ENCODE assay signal across 1 cellular context in the genomic region with DNA sequence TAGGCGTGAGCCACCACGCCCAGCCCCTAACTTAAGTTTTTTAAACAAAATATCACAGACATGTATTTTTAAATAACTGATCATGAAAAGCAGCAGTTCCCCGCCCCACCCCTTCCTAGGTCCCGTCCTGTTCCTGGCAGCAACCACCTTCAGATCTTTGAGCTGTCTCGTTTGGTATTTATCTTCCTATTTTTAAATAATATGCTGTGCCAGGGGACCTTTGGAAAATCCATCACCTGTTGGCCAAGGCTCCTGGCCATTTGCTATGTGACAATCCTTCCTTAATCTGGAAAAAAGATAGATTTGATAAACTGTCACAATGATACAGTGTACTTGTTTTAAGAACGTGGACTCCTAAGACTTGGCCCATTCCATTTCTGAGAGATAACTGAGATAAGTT.
TF ChIP-seq lines count a peak whose summit lies in the region.

No MANE protein-coding gene starts in this region.

TF ChIP-seq in HepG2, 621 proteins besides CTCF, POLR2A, EP300 and RAD21:
- TF ChIP-seq ZNF646 (CRISPR knock-in tag; IDR thresholded peaks at IDR 0.05), result no peak
- no peak for TF ChIP-seq ELF4 (CRISPR knock-in tag; IDR thresholded peaks at IDR 0.05; ENCODE audit: borderline replicate concordance)
- TF ChIP-seq, protein P1, sequence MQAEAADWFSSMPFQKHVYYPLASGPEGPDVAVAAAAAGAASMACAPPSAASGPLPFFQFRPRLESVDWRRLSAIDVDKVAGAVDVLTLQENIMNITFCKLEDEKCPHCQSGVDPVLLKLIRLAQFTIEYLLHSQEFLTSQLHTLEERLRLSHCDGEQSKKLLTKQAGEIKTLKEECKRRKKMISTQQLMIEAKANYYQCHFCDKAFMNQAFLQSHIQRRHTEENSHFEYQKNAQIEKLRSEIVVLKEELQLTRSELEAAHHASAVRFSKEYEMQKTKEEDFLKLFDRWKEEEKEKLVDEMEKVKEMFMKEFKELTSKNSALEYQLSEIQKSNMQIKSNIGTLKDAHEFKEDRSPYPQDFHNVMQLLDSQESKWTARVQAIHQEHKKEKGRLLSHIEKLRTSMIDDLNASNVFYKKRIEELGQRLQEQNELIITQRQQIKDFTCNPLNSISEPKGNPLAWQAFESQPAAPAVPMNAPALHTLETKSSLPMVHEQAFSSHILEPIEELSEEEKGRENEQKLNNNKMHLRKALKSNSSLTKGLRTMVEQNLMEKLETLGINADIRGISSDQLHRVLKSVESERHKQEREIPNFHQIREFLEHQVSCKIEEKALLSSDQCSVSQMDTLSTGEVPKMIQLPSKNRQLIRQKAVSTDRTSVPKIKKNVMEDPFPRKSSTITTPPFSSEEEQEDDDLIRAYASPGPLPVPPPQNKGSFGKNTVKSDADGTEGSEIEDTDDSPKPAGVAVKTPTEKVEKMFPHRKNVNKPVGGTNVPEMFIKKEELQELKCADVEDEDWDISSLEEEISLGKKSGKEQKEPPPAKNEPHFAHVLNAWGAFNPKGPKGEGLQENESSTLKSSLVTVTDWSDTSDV (CRISPR knock-in tag; IDR thresholded peaks at IDR 0.05), result no peak
- TF ChIP-seq PHF5A (CRISPR knock-in tag; IDR thresholded peaks at IDR 0.05; ENCODE audit: low read depth, unreplicated experiment), result no peak
- TF ChIP-seq SKI (IDR thresholded peaks at IDR 0.05; ENCODE audit: partially characterized antibody), result no peak
- TF ChIP-seq ZBTB20 (CRISPR knock-in tag; IDR thresholded peaks at IDR 0.05; ENCODE audit: borderline replicate concordance, low read depth), result no peak
- TF ChIP-seq E2F2 (CRISPR knock-in tag; IDR thresholded peaks at IDR 0.05; ENCODE audit: borderline replicate concordance), result no peak
- TF ChIP-seq DNMT3B (CRISPR knock-in tag; conservative IDR thresholded peaks at IDR 0.05), result no peak
- no peak for TF ChIP-seq ZNF607 (CRISPR knock-in tag; IDR thresholded peaks at IDR 0.05; ENCODE audit: borderline replicate concordance)
- TF ChIP-seq ZNF724P (CRISPR knock-in tag; IDR thresholded peaks at IDR 0.05; ENCODE audit: borderline replicate concordance), result no peak
- no peak for TF ChIP-seq KAT7 (CRISPR knock-in tag; IDR thresholded peaks at IDR 0.05; ENCODE audit: borderline replicate concordance)
- TF ChIP-seq ZSCAN30 (CRISPR knock-in tag; IDR thresholded peaks at IDR 0.05), result no peak
- TF ChIP-seq ZNF776 (CRISPR knock-in tag; IDR thresholded peaks at IDR 0.05), result no peak
- TF ChIP-seq ZNF891 (CRISPR knock-in tag; IDR thresholded peaks at IDR 0.05), result no peak
- TF ChIP-seq ZFP62 (CRISPR knock-in tag; IDR thresholded peaks at IDR 0.05), result no peak
- TF ChIP-seq THAP11 (CRISPR knock-in tag; IDR thresholded peaks at IDR 0.05), result no peak
- TF ChIP-seq SSRP1 (CRISPR knock-in tag; IDR thresholded peaks at IDR 0.05), result no peak
- TF ChIP-seq ZNF431 (CRISPR knock-in tag; IDR thresholded peaks at IDR 0.05; ENCODE audit: borderline replicate concordance, low read depth), result no peak
- TF ChIP-seq ZNF878 (CRISPR knock-in tag; IDR thresholded peaks at IDR 0.05), result no peak
